In the genomic region with DNA sequence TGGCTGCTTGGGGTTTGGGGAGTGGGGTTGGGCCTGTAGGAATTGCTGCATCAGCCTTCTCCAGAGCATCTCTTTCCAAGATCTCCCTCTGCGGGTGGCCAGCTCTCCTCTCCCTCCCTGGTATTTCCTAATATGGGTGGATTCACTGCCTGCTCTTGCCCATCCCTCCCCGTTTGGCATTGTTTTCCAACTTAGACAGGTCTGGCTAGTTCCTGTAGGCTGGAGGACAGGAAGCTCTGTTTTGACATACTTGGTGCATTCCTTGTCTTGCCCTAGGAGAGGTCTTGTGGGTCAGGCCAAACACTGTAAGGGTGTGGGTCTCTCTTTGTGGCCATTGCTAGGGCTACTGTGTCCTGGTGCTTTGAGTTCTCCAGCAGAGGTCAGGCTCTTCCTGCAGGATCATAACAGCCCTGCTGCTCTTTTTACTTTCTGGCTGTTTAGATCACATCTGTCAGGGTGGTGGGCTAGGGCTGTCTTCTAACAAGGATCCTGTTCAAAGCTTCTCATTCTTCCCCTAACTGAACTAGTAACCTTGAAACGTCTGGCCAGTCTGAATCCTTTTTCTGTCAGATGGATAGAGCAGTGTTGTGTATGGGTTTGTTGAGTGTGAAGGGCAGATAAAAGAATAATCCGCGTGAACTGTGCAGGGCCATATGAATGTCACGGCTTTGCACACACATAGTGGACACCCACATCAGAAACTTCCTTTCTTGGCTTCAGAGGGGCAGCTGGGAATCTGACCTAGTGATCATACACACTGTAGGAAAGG, we compare ENCODE assay signal across 9 cellular contexts. TPM values are rescaled to one million over a fixed set of nuclear protein-coding genes. Genes with fewer than 3 reads are reported as not detected.
A peak's percentile ranks its signal among the peaks of the same experiment; 100 is the strongest.
DNase-seq lines count a peak whose midpoint lies in the region; ATAC-seq and TF ChIP-seq lines count a peak whose summit lies in the region.
"Had no signal": no experiment of that assay in that cellular context is flagged by ENCODE, and none has a peak within 500 bp of the region (broad histone marks: within the 10 kb centered on the region; RNA-seq: fewer than 3 reads in every experiment).

No MANE protein-coding gene starts in this region.

- H3K56ac ChIP-seq in H9 (ENCODE audit: insufficient read length, low read depth, low read length): no peak overlapping the region

- H3K36me3 ChIP-seq in adrenal gland (replicated peaks in 1 of 2): peaks cover 0 to 43% of the 10 kb centered on the region in 2 donors
- peaks cover 77% of the 10 kb centered on the region for H3K36me3 ChIP-seq in iPS-20b (ENCODE audit: insufficient read depth, low read depth, low read length)

- peaks cover 33 to 72% (median 50%) of the 10 kb centered on the region in 3 experiments for H3K36me3 Mint-ChIP-seq in H9 (ENCODE audit: insufficient read depth in 1 of 3, low read depth in 3 of 3)

- no peak overlapping the region for H2BK15ac ChIP-seq in H9 (ENCODE audit: low read depth, low read length)

- no peaks in the 10 kb centered on the region for H3K9me3 Mint-ChIP-seq in H9

- ATAC-seq in HG03175 (IDR thresholded peaks at IDR 0.05; ENCODE audit: unreplicated experiment): no peak

- no peak overlapping the region for H2BK120ac ChIP-seq in H9 (ENCODE audit: low read depth, low read length, poor library complexity, severe bottlenecking)

- no peak overlapping the region for H3K14ac ChIP-seq in H9 (ENCODE audit: insufficient read depth, low read length)

- peak; percentile 59 for TF ChIP-seq CTCF in H9 (conservative IDR thresholded peaks at IDR 0.05)
- TF ChIP-seq CTCF in adrenal gland (IDR thresholded peaks at IDR 0.05): peak in 4 of 6 experiments; percentile 38 to 47 (median 42)

- H2BK5ac ChIP-seq in H9 (ENCODE audit: insufficient read length, low read length): no peak overlapping the region

- H4K91ac ChIP-seq in H9 (ENCODE audit: insufficient read length, low read depth, low read length): no peak overlapping the region

- H3K4me1 Mint-ChIP-seq in H9: peaks cover 0 to 2% of the 10 kb centered on the region in 2 experiments; a peak in 1 of 4 replicates

- intact Hi-C loops in adrenal gland (cut with DNase I): no loop called here

- no peak overlapping the region for H3K27ac ChIP-seq in H9 (ENCODE audit: insufficient read length, low read depth, low read length)
- peak overlapping the region in 2 of 5 donors; percentile 7 to 72 for H3K27ac ChIP-seq in adrenal gland
- no peak overlapping the region for H3K27ac ChIP-seq in iPS-20b (ENCODE audit: low read length)

- H4K8ac ChIP-seq in H9 (replicated peaks; ENCODE audit: insufficient read length, low read depth, low read length): no peak overlapping the region

- H3K18ac ChIP-seq in H9 (ENCODE audit: insufficient read length, low read depth, low read length): no peak overlapping the region

- no peak for TF ChIP-seq POLR2A in adrenal gland (IDR thresholded peaks at IDR 0.05)

- no peaks in the 10 kb centered on the region for H3K79me1 ChIP-seq in H9 (ENCODE audit: insufficient read depth, low read depth, low read length, poor library complexity, severe bottlenecking)

- no peaks in the 10 kb centered on the region for H3K9me3 ChIP-seq in H9 (ENCODE audit: control insufficient read depth, low read depth, low read length)
- H3K9me3 ChIP-seq in adrenal gland (replicated peaks in 1 of 3): no peaks in the 10 kb centered on the region
- no peaks in the 10 kb centered on the region for H3K9me3 ChIP-seq in iPS-20b (ENCODE audit: insufficient read depth, low read depth, low read length)

- no peak overlapping the region for H4K5ac ChIP-seq in H9 (ENCODE audit: insufficient read length, low read depth, low read length)

- H3K79me2 ChIP-seq in H9 (ENCODE audit: insufficient read depth, low read length): no peaks in the 10 kb centered on the region

- no CpG with 5 or more reads among the region's 6 CpGs for WGBS in H9 (ENCODE audit: extremely low coverage, insufficient read length, low lambda C conversion rate)
- WGBS in adrenal gland, 4 donors: 47 to 57% (median 49%) methylated on average over 6 of the region's 6 CpGs

- H3K23ac ChIP-seq in H9 (ENCODE audit: insufficient read length, low read depth, low read length): no peak overlapping the region

- H3K4ac ChIP-seq in H9 (ENCODE audit: low read depth, low read length): no peak overlapping the region

- H3K9ac ChIP-seq in H9 (ENCODE audit: extremely low read depth, insufficient read length, low read length) (no peak overlapping the region), iPS-20b (ENCODE audit: low read depth, low read length) (0 out of 2 replicates have a peak overlapping the region, but pooled peaks have one; percentile 2)

- DNase-seq in H9: peak; percentile 60
- DNase-seq in adrenal gland: peak in 6 of 7 donors; percentile 33 to 69 (median 46)
- peak; percentile 77 for DNase-seq in smooth muscle cell of the brain vasculature (ENCODE audit: low read depth, low spot score)
- DNase-seq in NCI-H1105 (lab: John Stamatoyannopoulos, UW): no peak
- DNase-seq in DMS53 treated with DMSO at 0.1 percent for 48 hours (lab: John Stamatoyannopoulos, UW; ENCODE audit: unreplicated experiment): no peak
- no peak for DNase-seq in HEK293T (ENCODE audit: extremely low spot score)
- DNase-seq: NCI-H526 had no signal

- H3K4me2 ChIP-seq in H9 (ENCODE audit: insufficient read depth, insufficient read length, low read length): no peak overlapping the region

- POLR2A ChIA-PET in HEK293T (lab: Yijun Ruan, JAX): interaction anchor here (1.6 kb wide), 1 partner anchor 18 kb away, joined by 3 read pairs; a partner anchor contains a TSS

- H2BK20ac ChIP-seq in H9 (ENCODE audit: low read depth, low read length, poor library complexity, severe bottlenecking): no peak overlapping the region

- H2AK5ac ChIP-seq in H9 (ENCODE audit: insufficient read length, low read length): no peak overlapping the region

- no peaks in the 10 kb centered on the region for H4K20me1 ChIP-seq in H9 (ENCODE audit: control insufficient read depth, insufficient read depth, insufficient read length)

- no peak overlapping the region for H3T11ph ChIP-seq in H9 (ENCODE audit: low read length)

- H3K23me2 ChIP-seq in H9 (ENCODE audit: insufficient read length, low read depth, low read length, poor library complexity, severe bottlenecking): no peaks in the 10 kb centered on the region

- peak overlapping the region; percentile 32 to 87 (median 66); a peak in 5 of 7 replicates for H3K27ac Mint-ChIP-seq in H9

- H2BK12ac ChIP-seq in H9 (ENCODE audit: insufficient read length, low read depth, low read length): no peak overlapping the region

- H3K4me1 ChIP-seq in H9 (ENCODE audit: insufficient read depth, low read length): no peaks in the 10 kb centered on the region
- peaks cover 0 to 4% of the 10 kb centered on the region in 2 donors for H3K4me1 ChIP-seq in adrenal gland (replicated peaks in 1 of 2)
- no peaks in the 10 kb centered on the region for H3K4me1 ChIP-seq in iPS-20b (ENCODE audit: insufficient read depth, low read length)

- H2AFZ ChIP-seq in H9 (ENCODE audit: low read length): no peak overlapping the region

- no peaks in the 10 kb centered on the region for H3K27me3 Mint-ChIP-seq in H9 (ENCODE audit: low read depth)

- CTCF ChIA-PET in HEK293T (lab: Yijun Ruan, JAX): interaction anchor here (0.8 to 1.6 kb wide), 8 partner anchors 8 to 89 kb away, joined by 3 to 7 read pairs (median 4); no protein-coding TSS in a partner anchor

- H3K4me3 ChIP-seq in adrenal gland (no peak overlapping the region), iPS-20b (ENCODE audit: low read length) (no peak overlapping the region)

- H3K27me3 ChIP-seq in H9 (ENCODE audit: insufficient read depth, low read length): no peaks in the 10 kb centered on the region; the same call in 1 of the 2 replicates
- H3K27me3 ChIP-seq in adrenal gland: no peaks in the 10 kb centered on the region
- no peaks in the 10 kb centered on the region for H3K27me3 ChIP-seq in iPS-20b (ENCODE audit: insufficient read depth, low read length)

- no peak overlapping the region; a peak in 1 of 5 replicates for H3K4me3 Mint-ChIP-seq in H9

TF ChIP-seq in HEK293T, 16 proteins besides CTCF, POLR2A, EP300 and RAD21:
- TF ChIP-seq BHLHE40 (IDR thresholded peaks at IDR 0.05; ENCODE audit: borderline replicate concordance) (no peak), TARDBP (IDR thresholded peaks at IDR 0.05) (no peak), HDGF (IDR thresholded peaks at IDR 0.05; ENCODE audit: borderline replicate concordance) (no peak)
- TF ChIP-seq, protein P1, sequence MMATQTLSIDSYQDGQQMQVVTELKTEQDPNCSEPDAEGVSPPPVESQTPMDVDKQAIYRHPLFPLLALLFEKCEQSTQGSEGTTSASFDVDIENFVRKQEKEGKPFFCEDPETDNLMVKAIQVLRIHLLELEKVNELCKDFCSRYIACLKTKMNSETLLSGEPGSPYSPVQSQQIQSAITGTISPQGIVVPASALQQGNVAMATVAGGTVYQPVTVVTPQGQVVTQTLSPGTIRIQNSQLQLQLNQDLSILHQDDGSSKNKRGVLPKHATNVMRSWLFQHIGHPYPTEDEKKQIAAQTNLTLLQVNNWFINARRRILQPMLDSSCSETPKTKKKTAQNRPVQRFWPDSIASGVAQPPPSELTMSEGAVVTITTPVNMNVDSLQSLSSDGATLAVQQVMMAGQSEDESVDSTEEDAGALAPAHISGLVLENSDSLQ (IDR thresholded peaks at IDR 0.05): no peak

RNA-seq across cellular contexts. Expression of a gene that starts 18.3 kb away (rescaled TPM):
- total RNA-seq in H9 (2021) (33.3 and 33.8 TPM in 2 replicates), adrenal gland (10 to 100 TPM; 14.5 to 25.2 (median 17.7) TPM)
- 10 to 100 TPM in 1 of 3 donors, 1 to 10 TPM in 2; 5.7 to 14.0 (median 6.6) TPM for polyA plus RNA-seq in adrenal gland

RNA-seq across cellular contexts. Expression of a gene that starts 38.6 kb away (rescaled TPM):
- total RNA-seq in H9 (2021) (736 and 739 TPM in 2 replicates), adrenal gland (100 to 1,000 TPM; 188 to 474 (median 396) TPM)
- 100 to 1,000 TPM; 210 to 425 (median 291) TPM for polyA plus RNA-seq in adrenal gland

RNA-seq across cellular contexts. Expression of a gene that starts 43.7 kb away (rescaled TPM):
- total RNA-seq in H9 (2021): 14.4 and 15.3 TPM in 2 replicates
- 100 to 1,000 TPM in 1 of 8 donors, 10 to 100 TPM in 7; 24.0 to 114 (median 42.2) TPM for total RNA-seq in adrenal gland
- polyA plus RNA-seq in adrenal gland: 10 to 100 TPM; 32.9 to 44.1 (median 40.6) TPM

Comparison
In these comparisons a context has a peak if more than half of its experiments do, and no peak if none do; other contexts are left out.
1. DNase-seq: peak in H9 (single experiment), adrenal gland (6 of 7) and smooth muscle cell of the brain vasculature (single experiment); none in NCI-H1105 (single experiment), DMS53 treated with DMSO at 0.1 percent for 48 hours (single experiment) and HEK293T (single experiment).